18 cellular contexts compared by ENCODE assay signal in the genomic region with DNA sequence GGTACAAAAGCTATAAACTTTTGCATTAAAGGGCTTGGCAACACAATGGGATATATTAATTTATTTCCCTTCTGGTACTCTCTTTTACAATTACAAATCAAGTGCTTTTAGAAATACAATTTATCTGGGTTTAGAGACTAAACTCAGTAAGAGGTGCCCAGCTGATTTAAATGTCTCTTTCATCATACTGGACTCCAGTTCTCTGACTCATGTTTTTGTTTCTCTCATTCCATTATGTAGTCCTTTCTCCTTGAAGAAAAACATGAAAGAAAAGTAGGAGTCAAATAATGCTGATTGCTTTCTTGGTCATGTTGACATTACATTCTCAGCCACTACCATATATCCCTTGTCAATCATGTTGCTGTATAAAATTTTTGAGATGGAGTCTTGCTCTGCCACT. TPM values are rescaled to one million over a fixed set of nuclear protein-coding genes. Genes with fewer than 3 reads are reported as not detected.
DNase-seq lines count a peak whose midpoint lies in the region; FAIRE-seq and TF ChIP-seq lines count a peak whose summit lies in the region.
"Had no signal": no experiment of that assay in that cellular context is flagged by ENCODE, and none has a peak within 500 bp of the region (broad histone marks: within the 10 kb centered on the region; RNA-seq: fewer than 3 reads in every experiment).

No MANE protein-coding gene starts in this region.

- no peaks in the 10 kb centered on the region for H3K4me1 ChIP-seq in keratinocyte (ENCODE audit: control insufficient read depth, extremely low read depth, insufficient read depth, low read length)

- no peaks in the 10 kb centered on the region for H3K9me3 ChIP-seq in keratinocyte (ENCODE audit: control insufficient read depth, low read depth, low read length)

- H3K4me3 ChIP-seq in cardiac fibroblast (replicated peaks in 1 of 2; ENCODE audit: low read depth in 2 of 2, low read length in 2 of 2), result no peak overlapping the region
- no peak overlapping the region for H3K4me3 ChIP-seq in keratinocyte (ENCODE audit: control insufficient read depth in 2 of 3, extremely low read depth in 1 of 3, insufficient read depth in 2 of 3, low read depth in 1 of 3, low read length in 3 of 3)
- H3K4me3 ChIP-seq: GM23338, skin epidermis had no signal

- peaks cover 2 to 5% of the 10 kb centered on the region in 2 experiments for H3K36me3 ChIP-seq in keratinocyte (ENCODE audit: control insufficient read depth in 2 of 2, extremely low read depth in 1 of 2, insufficient read depth in 2 of 2, low read length in 2 of 2)

- intact Hi-C loops in head of caudate nucleus (cut with DNase I), result no loop called here

- H3K9me1 ChIP-seq in keratinocyte (ENCODE audit: control insufficient read depth, extremely low read depth, insufficient read depth, low read length), result no peaks in the 10 kb centered on the region

- no peak overlapping the region for H2AFZ ChIP-seq in keratinocyte (ENCODE audit: control insufficient read depth, low read length)
- H2AFZ ChIP-seq: GM23338 had no signal

- TF ChIP-seq CTCF in cardiac fibroblast (IDR thresholded peaks at IDR 0.05; ENCODE audit: low read depth, low read length) (no peak), keratinocyte (optimal IDR thresholded peaks at IDR 0.05 in 1 of 3, IDR thresholded peaks at IDR 0.05 in 1 of 3, conservative IDR thresholded peaks at IDR 0.05 in 1 of 3; ENCODE audit: extremely low read depth in 1 of 3, insufficient read depth in 2 of 3, low read length in 3 of 3) (no peak)

- H3K79me2 ChIP-seq in keratinocyte (ENCODE audit: control insufficient read depth, insufficient read depth, low read length), result no peaks in the 10 kb centered on the region

- DNase-seq in AG08395 (ENCODE audit: low spot score) (peak; percentile 56), HT1080 (ENCODE audit: low read depth) (peak; percentile 4), cardiac fibroblast (ENCODE audit: low read depth in 2 of 2) (peak; percentile 52 to 81), keratinocyte (ENCODE audit: low read depth, low spot score) (no peak), head of caudate nucleus (no peak), NCI-H2171 treated with DMSO at 0.1 percent for 48 hours (lab: John Stamatoyannopoulos, UW) (no peak)
- no peak for DNase-seq in stimulated activated CD4-positive, alpha-beta T cell treated with anti-CD3 and anti-CD28 coated beads, Interleukin-15, amount 100 ng/mL, for 24 hours
- DNase-seq in activated CD4-positive, alpha-beta T cell treated with anti-CD3 and anti-CD28 coated beads for 1 hour, result no peak
- DNase-seq: activated CD8-positive, alpha-beta memory T cell treated with anti-CD3 and anti-CD28 coated beads, Interleukin-2, amount 50 U/mL, for 4 hours; activated naive CD4-positive, alpha-beta T cell treated with Interleukin-2 at 50 U/mL for 16 hours; central memory CD4-positive, alpha-beta T cell; KG1; NCI-H1694; NCI-H524; PC-3; T-helper 1 cell had no signal

- dilution Hi-C loops in keratinocyte (cut with MboI; ENCODE audit: extremely low pct_ligation_motif_present, low sequenced_read_pairs), result no loop called here

- no peaks in the 10 kb centered on the region for H3K27me3 ChIP-seq in keratinocyte (ENCODE audit: control insufficient read depth, extremely low read depth, insufficient read depth, low read length)

- FAIRE-seq in keratinocyte (lab: Jason Lieb, UNC), result peak; percentile 13

- H3K9ac ChIP-seq in keratinocyte (ENCODE audit: control insufficient read depth, extremely low read depth, insufficient read depth, low read length), result no peak overlapping the region

- H3K27ac ChIP-seq in keratinocyte (ENCODE audit: control insufficient read depth, insufficient read depth, low read length), result no peak overlapping the region
- H3K27ac ChIP-seq: skin epidermis had no signal

- H3K4me2 ChIP-seq in keratinocyte (ENCODE audit: control insufficient read depth, extremely low read depth, insufficient read depth, low read depth, low read length), result no peak overlapping the region
- H3K4me2 ChIP-seq: GM23338 had no signal

- no peaks in the 10 kb centered on the region for H4K20me1 ChIP-seq in keratinocyte (ENCODE audit: control insufficient read depth, extremely low read depth, insufficient read depth, low read length)

RNA-seq across cellular contexts. Expression of gene CFL2, which starts 36.3 kb away (rescaled TPM):
- 80.8 and 132 TPM in 2 replicates for total RNA-seq in HT1080 (2014; rRNA removed; shearing (Covaris generic))
- polyA plus RNA-seq in HT1080 (2015; cell fraction: cytosol; rRNA removed), result 83.0 and 92.7 TPM in 2 replicates
- 48.6 and 49.2 TPM in 2 replicates for polyA plus RNA-seq in HT1080 (2015; cell fraction: nucleus; rRNA removed)
- 12.3 to 30.5 TPM (median 28.4 TPM) in 3 replicates for polyA plus RNA-seq in keratinocyte
- 7.3 TPM for polyA plus RNA-seq in keratinocyte (2011; ENCODE audit: low read depth)
- polyA plus RNA-seq in keratinocyte (2011; cell fraction: cytosol; rRNA removed), result 18.1 and 34.7 TPM in 2 replicates
- polyA plus RNA-seq in keratinocyte (2011; cell fraction: nucleus; rRNA removed), result 8.3 and 12.3 TPM in 2 replicates
- 9.9 and 30.5 TPM in 2 replicates for polyA plus RNA-seq in keratinocyte (2012; ENCODE audit: low replicate concordance)
- 6.3 to 29.0 TPM (median 11.2 TPM) in 3 replicates for polyA minus RNA-seq in keratinocyte
- 11.1 TPM for polyA minus RNA-seq in keratinocyte (2011; cell fraction: cytosol; rRNA and poly(A)+ RNA removed)
- polyA minus RNA-seq in keratinocyte (2011; cell fraction: nucleus; rRNA and poly(A)+ RNA removed), result 3.1 and 9.2 TPM in 2 replicates

Comparison
In these comparisons a context has a peak if more than half of its experiments do, and no peak if none do; other contexts are left out.
1. DNase-seq: peak in AG08395 (single experiment), HT1080 (single experiment) and cardiac fibroblast (2 of 2); none in keratinocyte (single experiment), stimulated activated CD4-positive, alpha-beta T cell treated with anti-CD3 and anti-CD28 coated beads, Interleukin-15, amount 100 ng/mL, for 24 hours (single experiment), activated CD4-positive, alpha-beta T cell treated with anti-CD3 and anti-CD28 coated beads for 1 hour (single experiment), head of caudate nucleus (0 of 42) and NCI-H2171 treated with DMSO at 0.1 percent for 48 hours (single experiment).